ENCODE assay signal across 30 cellular contexts in genomic region chr12:12167847-12168246, GRCh38.
DNase-seq lines count a peak whose midpoint lies in the region; FAIRE-seq and TF ChIP-seq lines count a peak whose summit lies in the region.
"Had no signal": no experiment of that assay in that cellular context is flagged by ENCODE, and none has a peak within 500 bp of the region (broad histone marks: within the 10 kb centered on the region; RNA-seq: fewer than 3 reads in every experiment).

No MANE protein-coding gene starts in this region.

- H3K27ac ChIP-seq in endodermal cell (ENCODE audit: low read depth, low read length) = no peak overlapping the region
- H3K27ac ChIP-seq in prostate gland = peak overlapping the region in 1 of 2 donors; percentile 15
- H3K27ac ChIP-seq: GM23248, neural progenitor cell, right lobe of liver, transverse colon had no signal

- H3K4me3 ChIP-seq in endodermal cell (ENCODE audit: low read length) (no peak overlapping the region), prostate gland (no peak overlapping the region)
- H3K4me3 ChIP-seq: GM23248, neural progenitor cell, right lobe of liver, transverse colon had no signal

- TF ChIP-seq POLR2A in prostate gland (IDR thresholded peaks at IDR 0.05) = no peak

- no peaks in the 10 kb centered on the region for H3K9me3 Mint-ChIP-seq in endodermal cell
- H3K9me3 Mint-ChIP-seq: activated CD8-positive, alpha-beta T cell treated with anti-CD3 and anti-CD28 coated beads for 36 hours; activated naive CD4-positive, alpha-beta T cell treated with anti-CD3 and anti-CD28 coated beads, Interleukin-2, amount 50 U/mL, for 72 hours; activated T-helper 2 cell treated with anti-CD3 and anti-CD28 coated beads, Interferon-gamma antibody, Interleukin-2, Interleukin-4, amounts not matched to agents 10 μg/mL and 5 μg/mL and 100 μg/mL, durations not matched to agents 14 hours and 24 hours and 36 hours; CD4-positive, alpha-beta T cell; neural progenitor cell had no signal

- H3K27me3 ChIP-seq in endodermal cell (ENCODE audit: control insufficient read depth, insufficient read depth, low read length, poor library complexity, severe bottlenecking) (no peaks in the 10 kb centered on the region), prostate gland (replicated peaks; ENCODE audit: insufficient read depth) (no peaks in the 10 kb centered on the region)
- H3K27me3 ChIP-seq: neural progenitor cell, right lobe of liver, transverse colon had no signal

- peaks cover 34% of the 10 kb centered on the region for H3K36me3 ChIP-seq in endodermal cell (ENCODE audit: control insufficient read depth, insufficient read depth, low read length)
- no peaks in the 10 kb centered on the region for H3K36me3 ChIP-seq in prostate gland
- H3K36me3 ChIP-seq: neural progenitor cell had no signal

- H3K27me3 Mint-ChIP-seq in endodermal cell (ENCODE audit: insufficient read depth) = no peaks in the 10 kb centered on the region
- H3K27me3 Mint-ChIP-seq: CD4-positive, alpha-beta T cell had no signal

- intact Hi-C loops in prostate gland (cut with DNase I) = no loop called here

- no peak for TF ChIP-seq CTCF in endodermal cell (conservative IDR thresholded peaks at IDR 0.05)
- no peak for TF ChIP-seq CTCF in prostate gland (IDR thresholded peaks at IDR 0.05)

- peak; percentile 27 for DNase-seq in NCI-H2029 (lab: John Stamatoyannopoulos, UW)
- DNase-seq in endodermal cell = no peak
- peak; percentile 20 for DNase-seq in prostate gland (ENCODE audit: low spot score)
- DNase-seq in RCC 7860 (ENCODE audit: low spot score) = no peak
- no peak for DNase-seq in DMS153 (lab: John Stamatoyannopoulos, UW)
- no peak for DNase-seq in midbrain (lab: John Stamatoyannopoulos, UW)
- DNase-seq: activated CD4-positive, CD25-positive, alpha-beta regulatory T cell treated with anti-CD3 and anti-CD28 coated beads, Interleukin-2, amount 50 U/mL, for 72 hours; activated CD8-positive, alpha-beta T cell treated with anti-CD3 and anti-CD28 coated beads for 36 hours; aorta; CD4-positive, alpha-beta T cell; effector CD4-positive, alpha-beta T cell; erythroblast; glutamatergic neuron; GM23248; islet precursor cell; Kasumi-1; NCI-H1105 treated with DMSO at 0.1 percent for 48 hours; NCI-H524 treated with DMSO at 0.1 percent for 48 hours; right lobe of liver; RPMI8226; stimulated activated CD4-positive, alpha-beta T cell treated with anti-CD3 and anti-CD28 coated beads, Interleukin-12 subunit alpha, Interleukin-12 subunit beta, amount 100 ng/mL, for 4 hours; stimulated activated CD4-positive, alpha-beta T cell treated with anti-CD3 and anti-CD28 coated beads, Interleukin-4, amount 100 ng/mL, for 1 hour; T-helper 1 cell; transverse colon had no signal

- H3K4me3 Mint-ChIP-seq in endodermal cell = no peak overlapping the region
- H3K4me3 Mint-ChIP-seq: activated CD8-positive, alpha-beta T cell treated with anti-CD3 and anti-CD28 coated beads for 36 hours; CD4-positive, alpha-beta T cell; neural progenitor cell had no signal

- peak overlapping the region; percentile 17 for H3K27ac Mint-ChIP-seq in endodermal cell
- H3K27ac Mint-ChIP-seq: activated CD8-positive, alpha-beta T cell treated with anti-CD3 and anti-CD28 coated beads for 36 hours; activated naive CD4-positive, alpha-beta T cell treated with anti-CD3 and anti-CD28 coated beads, Interleukin-2, amount 50 U/mL, for 72 hours; activated T-helper 2 cell treated with anti-CD3 and anti-CD28 coated beads, Interferon-gamma antibody, Interleukin-2, Interleukin-4, amounts not matched to agents 10 μg/mL and 5 μg/mL and 100 μg/mL, durations not matched to agents 14 hours and 24 hours and 36 hours; CD4-positive, alpha-beta T cell; neural progenitor cell had no signal

- H3K9me3 ChIP-seq in endodermal cell (ENCODE audit: control insufficient read depth, low read length) = no peaks in the 10 kb centered on the region
- no peaks in the 10 kb centered on the region for H3K9me3 ChIP-seq in prostate gland
- H3K9me3 ChIP-seq: right lobe of liver, transverse colon had no signal

- FAIRE-seq in G401.6 (lab: Jason Lieb, UNC) = peak; percentile 39
- no peak for FAIRE-seq in RCC 7860 (lab: Jason Lieb, UNC)
- FAIRE-seq: colon, TTC549 had no signal

- H3K4me1 Mint-ChIP-seq in endodermal cell = peaks cover 6% of the 10 kb centered on the region

- 88% methylated on average over 1 of the region's 1 CpG; no CpG with 5 or more reads in 1 of the 2 experiments for WGBS in endodermal cell (ENCODE audit: insufficient coverage in 1 of 2, insufficient read length in 1 of 2), 2 experiments
- 66% methylated on average over 1 of the region's 1 CpG for WGBS in prostate gland

- peaks cover 57% of the 10 kb centered on the region for H3K36me3 Mint-ChIP-seq in endodermal cell (ENCODE audit: low read depth)
- H3K36me3 Mint-ChIP-seq: activated naive CD4-positive, alpha-beta T cell treated with anti-CD3 and anti-CD28 coated beads, Interleukin-2, amount 50 U/mL, for 72 hours had no signal

- H3K4me1 ChIP-seq in endodermal cell (ENCODE audit: control insufficient read depth, insufficient read depth, low read length) = no peaks in the 10 kb centered on the region
- peaks cover 5% of the 10 kb centered on the region for H3K4me1 ChIP-seq in prostate gland (replicated peaks)

- H3K9ac ChIP-seq in endodermal cell (ENCODE audit: extremely low read depth, low read length, poor library complexity, severe bottlenecking) = no peak overlapping the region
- H3K9ac ChIP-seq: GM23248, neural progenitor cell had no signal

Comparison
In these comparisons a context has a peak if more than half of its experiments do, and no peak if none do; other contexts are left out.
1. DNase-seq: peak in NCI-H2029 (single experiment) and prostate gland (single experiment); none in endodermal cell (single experiment), RCC 7860 (single experiment), DMS153 (single experiment) and midbrain (single experiment).